ENCODE assay signal across 9 cellular contexts in the genomic region with DNA sequence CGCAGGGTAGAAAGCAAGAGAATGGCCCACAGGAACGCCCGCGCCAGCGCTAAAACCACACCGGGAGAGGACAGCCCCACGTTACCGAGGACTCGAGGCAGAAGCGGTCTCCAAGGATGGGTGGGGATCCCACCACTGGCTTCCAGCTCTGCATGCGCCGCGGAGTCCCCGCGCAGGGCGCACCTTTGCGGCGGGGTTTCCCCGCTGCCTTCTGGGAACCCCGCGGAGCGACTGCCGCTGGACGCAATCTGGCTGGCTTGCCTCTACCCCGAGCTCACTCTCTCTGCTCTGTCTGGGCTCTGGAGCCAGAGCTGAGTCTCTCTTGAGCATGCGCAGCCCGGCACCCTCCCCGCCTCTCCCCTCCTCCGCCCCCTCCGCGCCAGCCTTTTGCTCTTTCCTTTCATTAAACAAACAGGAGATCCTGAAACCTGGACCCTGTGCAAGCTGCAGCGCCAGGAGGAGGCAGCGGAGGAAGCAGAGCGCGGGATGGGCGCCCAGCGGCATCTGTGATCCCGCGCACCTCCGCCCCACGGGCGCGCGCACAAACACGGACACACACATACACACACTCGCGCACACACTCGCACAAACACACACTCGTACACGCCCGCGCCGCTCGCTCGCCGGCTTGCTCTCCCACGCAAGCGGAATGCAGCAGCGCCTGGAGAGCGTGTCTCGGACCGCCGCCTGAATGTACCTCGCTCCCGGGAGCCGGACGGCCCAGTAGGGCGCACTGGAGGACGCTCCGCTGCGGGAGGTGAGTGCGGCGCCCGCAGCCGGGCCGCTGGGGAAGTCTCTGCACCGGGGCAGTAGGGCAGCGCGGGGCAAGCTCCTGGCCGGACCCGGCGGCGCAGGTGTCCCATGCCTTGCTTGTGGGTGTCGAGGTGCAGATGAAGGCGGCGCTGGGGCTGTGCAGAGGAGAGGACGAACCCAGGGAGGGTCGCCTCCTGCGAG. TPM values are rescaled to one million over a fixed set of nuclear protein-coding genes. Genes with fewer than 3 reads are reported as not detected.
DNase-seq lines count a peak whose midpoint lies in the region; ATAC-seq and TF ChIP-seq lines count a peak whose summit lies in the region.
"Had no signal": no experiment of that assay in that cellular context is flagged by ENCODE, and none has a peak within 500 bp of the region (broad histone marks: within the 10 kb centered on the region; RNA-seq: fewer than 3 reads in every experiment).

Gene PLPPR1, plus strand, starts transcription at position 382 of the 954 bp plus-strand sequence.

- H3K36me3 ChIP-seq in right lobe of liver (no peaks in the 10 kb centered on the region), thoracic aorta (no peaks in the 10 kb centered on the region)
- H3K36me3 ChIP-seq: BLaER1 treated with 17β-estradiol and CSF1 and Interleukin-3, amounts not matched to agents 10 nM and 100 nM had no signal

- peak; percentile 15 for DNase-seq in activated CD4-positive, alpha-beta T cell treated with anti-CD3 and anti-CD28 coated beads for 36 hours
- no peak for DNase-seq in activated CD4-positive, alpha-beta T cell treated with anti-CD3 and anti-CD28 coated beads, Interleukin-2, amount 50 U/mL, for 1 hour
- DNase-seq in NCI-H748 treated with DMSO at 0.1 percent for 48 hours (lab: John Stamatoyannopoulos, UW) (peak; percentile 93), dedifferentiated amniotic fluid mesenchymal stem cell (ENCODE audit: extremely low spot score) (peak; percentile 48), right lobe of liver (peak; percentile 90 to 95 (median 93)), thoracic aorta (ENCODE audit: low spot score) (no peak)

- no peaks in the 10 kb centered on the region for H3K4me1 Mint-ChIP-seq in activated CD4-positive, alpha-beta T cell treated with anti-CD3 and anti-CD28 coated beads for 36 hours

- no peaks in the 10 kb centered on the region for H3K36me3 Mint-ChIP-seq in activated CD4-positive, alpha-beta T cell treated with anti-CD3 and anti-CD28 coated beads for 36 hours (ENCODE audit: low read depth)

- peak within 1 kb of the TSS; percentile 5 for H3K4me3 Mint-ChIP-seq in activated CD4-positive, alpha-beta T cell treated with anti-CD3 and anti-CD28 coated beads for 36 hours

- H3K4me3 ChIP-seq in right lobe of liver, result peak within 1 kb of the TSS; percentile 60 to 71 (median 69)
- H3K4me3 ChIP-seq in thoracic aorta, result peak within 1 kb of the TSS; percentile 53
- H3K4me3 ChIP-seq: BLaER1 treated with 17β-estradiol and CSF1 and Interleukin-3, amounts not matched to agents 10 nM and 100 nM had no signal

- H3K9me3 ChIP-seq in right lobe of liver (no peaks in the 10 kb centered on the region), thoracic aorta (no peaks in the 10 kb centered on the region)

- POLR2A ChIA-PET in activated CD4-positive, alpha-beta T cell treated with anti-CD3 and anti-CD28 coated beads for 36 hours (lab: Charles Lee), result no interaction called here

- intact Hi-C loops in activated CD4-positive, alpha-beta T cell treated with anti-CD3 and anti-CD28 coated beads for 36 hours (cut with DNase I, micrococcal nuclease), result no loop called here
- intact Hi-C loops in right lobe of liver (cut with DNase I), result no loop called here

- peak; percentile 67 for TF ChIP-seq POLR2A in right lobe of liver (IDR thresholded peaks at IDR 0.05)

- 4% methylated on average over 26 of the region's 89 CpGs for WGBS in right lobe of liver (ENCODE audit: insufficient coverage, low coverage, low lambda C conversion rate, missing lambda C conversion rate)

- CTCF ChIA-PET in activated CD4-positive, alpha-beta T cell treated with anti-CD3 and anti-CD28 coated beads for 36 hours (lab: Charles Lee), result no interaction called here

- TF ChIP-seq CTCF in right lobe of liver (IDR thresholded peaks at IDR 0.05) (peak in 2 of 4 donors; percentile 16 to 24), thoracic aorta (IDR thresholded peaks at IDR 0.05) (no peak)

- H3K4me1 ChIP-seq in right lobe of liver, result peaks cover 0 to 18% (median 4%) of the 10 kb centered on the region in 4 donors
- H3K4me1 ChIP-seq in thoracic aorta (ENCODE audit: control insufficient read depth in 1 of 2, low read depth in 2 of 2), result no peaks in the 10 kb centered on the region

- no peaks in the 10 kb centered on the region for H3K27me3 ChIP-seq in right lobe of liver
- H3K27me3 ChIP-seq in thoracic aorta (replicated peaks; ENCODE audit: insufficient read depth), result peaks cover 7% of the 10 kb centered on the region
- H3K27me3 ChIP-seq: BLaER1 treated with 17β-estradiol and CSF1 and Interleukin-3, amounts not matched to agents 10 nM and 100 nM had no signal

- H3K27me3 Mint-ChIP-seq in activated CD4-positive, alpha-beta T cell treated with anti-CD3 and anti-CD28 coated beads for 36 hours, result peaks cover 39% of the 10 kb centered on the region

- peak; percentile 23 for ATAC-seq in activated CD4-positive, alpha-beta T cell treated with anti-CD3 and anti-CD28 coated beads for 36 hours
- ATAC-seq in right lobe of liver (peak; percentile 92 to 96 (median 94)), thoracic aorta (ENCODE audit: insufficient number of reproducible peaks, low FRiP score, low read depth) (no peak), HG02642 (IDR thresholded peaks at IDR 0.05; ENCODE audit: poor library complexity, unreplicated experiment) (no peak), HG03469 (IDR thresholded peaks at IDR 0.05; ENCODE audit: unreplicated experiment) (no peak)

- H3K27ac Mint-ChIP-seq in activated CD4-positive, alpha-beta T cell treated with anti-CD3 and anti-CD28 coated beads for 36 hours, result no peak within 1 kb of the TSS

- H3K9me3 Mint-ChIP-seq in activated CD4-positive, alpha-beta T cell treated with anti-CD3 and anti-CD28 coated beads for 36 hours (ENCODE audit: low read depth), result no peaks in the 10 kb centered on the region

- H3K27ac ChIP-seq in right lobe of liver (peak within 1 kb of the TSS; percentile 61 to 87 (median 75)), thoracic aorta (no peak within 1 kb of the TSS)
- H3K27ac ChIP-seq: BLaER1 treated with 17β-estradiol and CSF1 and Interleukin-3, amounts not matched to agents 10 nM and 100 nM had no signal

RNA-seq across cellular contexts. Expression of gene PLPPR1, which starts in this region (rescaled TPM):
- not detected for total RNA-seq in activated CD4-positive, alpha-beta T cell treated with anti-CD3 and anti-CD28 coated beads for 36 hours
- total RNA-seq in right lobe of liver (1 to 10 TPM; 1.4 to 5.4 (median 1.8) TPM), thoracic aorta (not detected)

Comparison
In these comparisons a context has a peak if more than half of its experiments do, and no peak if none do; other contexts are left out.
1. Peak in DNase-seq and ATAC-seq in activated CD4-positive, alpha-beta T cell treated with anti-CD3 and anti-CD28 coated beads for 36 hours; RNA of the gene not detected or under 1 TPM.
2. ATAC-seq: peak in right lobe of liver (4 of 4); none in thoracic aorta (single experiment), HG02642 (single experiment) and HG03469 (single experiment).
3. DNase-seq: peak in NCI-H748 treated with DMSO at 0.1 percent for 48 hours (single experiment), dedifferentiated amniotic fluid mesenchymal stem cell (single experiment) and right lobe of liver (3 of 3); none in activated CD4-positive, alpha-beta T cell treated with anti-CD3 and anti-CD28 coated beads, Interleukin-2, amount 50 U/mL, for 1 hour (single experiment) and thoracic aorta (single experiment).
4. H3K27ac ChIP-seq: peak in right lobe of liver (3 of 3); none in thoracic aorta (0 of 2).